ENCODE assay signal across 10 cellular contexts in the genomic region with DNA sequence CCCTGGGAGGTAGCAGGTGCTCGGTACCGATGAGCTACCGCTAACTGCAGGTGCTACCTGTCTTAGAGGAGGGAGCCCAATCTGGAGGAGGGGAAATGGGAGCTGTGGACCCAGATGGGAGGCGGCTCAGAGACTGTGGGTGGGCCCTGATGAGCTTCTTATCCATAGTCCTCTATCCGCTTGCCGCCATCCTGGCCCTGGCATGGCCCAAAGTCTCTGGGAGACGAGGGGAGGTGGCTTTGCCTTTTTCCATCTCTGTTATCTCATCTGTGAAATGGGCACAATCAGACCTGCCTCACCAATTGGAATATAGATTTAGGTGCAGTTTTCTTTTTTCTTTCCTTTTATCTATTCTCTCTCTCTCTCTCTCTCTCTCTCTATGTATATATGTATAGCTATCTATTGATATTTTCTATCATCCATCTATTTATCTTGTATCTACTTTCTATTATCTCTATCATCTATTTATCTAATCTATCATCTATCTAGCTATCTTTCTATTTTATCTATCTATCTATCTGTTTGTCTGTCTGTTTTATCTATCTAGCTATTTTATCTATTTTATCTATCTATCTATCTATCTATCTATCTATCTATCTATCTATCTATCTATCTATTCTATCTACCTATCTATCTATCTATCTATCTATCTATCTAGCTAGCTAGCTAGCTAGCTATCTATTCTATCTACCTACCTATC.
DNase-seq lines count a peak whose midpoint lies in the region; ATAC-seq and TF ChIP-seq lines count a peak whose summit lies in the region.
"Had no signal": no experiment of that assay in that cellular context is flagged by ENCODE, and none has a peak within 500 bp of the region (broad histone marks: within the 10 kb centered on the region; RNA-seq: fewer than 3 reads in every experiment).

No MANE protein-coding gene starts in this region.

- H3K4me3 Mint-ChIP-seq in stimulated activated naive CD8-positive, alpha-beta T cell treated with anti-CD3 and anti-CD28 coated beads, Interleukin-15, Interleukin-2, amounts not matched to agents 100 ng/mL and 50 ng/mL, for 24 hours, result no peak overlapping the region

- H3K9me3 ChIP-seq in duodenal mucosa (ENCODE audit: control insufficient read depth in 1 of 2, low read length in 2 of 2) (no peaks in the 10 kb centered on the region), neutrophil (no peaks in the 10 kb centered on the region)

- ATAC-seq in stimulated activated naive CD8-positive, alpha-beta T cell treated with anti-CD3 and anti-CD28 coated beads, Interleukin-15, Interleukin-2, amounts not matched to agents 100 U/mL and 50 U/mL, for 24 hours, result no peak
- ATAC-seq in HG03196 (IDR thresholded peaks at IDR 0.05; ENCODE audit: unreplicated experiment) (no peak), HG03025 (IDR thresholded peaks at IDR 0.05; ENCODE audit: low FRiP score, unreplicated experiment) (no peak)

- no peaks in the 10 kb centered on the region for H3K27me3 ChIP-seq in duodenal mucosa (ENCODE audit: control insufficient read depth in 1 of 2, insufficient read depth in 2 of 2, low read length in 2 of 2)
- H3K27me3 ChIP-seq in neutrophil, result no peaks in the 10 kb centered on the region

- peak overlapping the region; percentile 8 for H3K27ac ChIP-seq in duodenal mucosa (ENCODE audit: low read depth, low read length)
- H3K27ac ChIP-seq in neutrophil, result peak overlapping the region; percentile 97

- H3K4me3 ChIP-seq in duodenal mucosa (ENCODE audit: low read depth in 1 of 2, low read length in 2 of 2) (no peak overlapping the region), neutrophil (ENCODE audit: low read depth in 1 of 2, low read length in 1 of 2) (peak overlapping the region; percentile 67 to 88)

- no peak for DNase-seq in stimulated activated naive CD8-positive, alpha-beta T cell treated with anti-CD3 and anti-CD28 coated beads, Interleukin-15, Interleukin-2, amounts not matched to agents 100 U/mL and 50 U/mL, for 24 hours
- DNase-seq in MV-4-11 (lab: John Stamatoyannopoulos, UW), result no peak
- no peak for DNase-seq in D341Med (ENCODE audit: low spot score)
- DNase-seq: NCI-H1694; NK-92 treated with Interleukin-12 subunit alpha and Interleukin-12 subunit beta, amount 100 ng/mL, for 24 hours had no signal

- H3K4me1 Mint-ChIP-seq in stimulated activated naive CD8-positive, alpha-beta T cell treated with anti-CD3 and anti-CD28 coated beads, Interleukin-15, Interleukin-2, amounts not matched to agents 100 ng/mL and 50 ng/mL, for 24 hours (ENCODE audit: low read depth), result peaks cover 80% of the 10 kb centered on the region

- no peak overlapping the region for H3K9ac ChIP-seq in duodenal mucosa (ENCODE audit: low read depth in 1 of 2, low read length in 2 of 2)

- H3K27me3 Mint-ChIP-seq in stimulated activated naive CD8-positive, alpha-beta T cell treated with anti-CD3 and anti-CD28 coated beads, Interleukin-15, Interleukin-2, amounts not matched to agents 100 ng/mL and 50 ng/mL, for 24 hours, result no peaks in the 10 kb centered on the region

- H3K4me1 ChIP-seq in duodenal mucosa (ENCODE audit: control insufficient read depth in 1 of 2, insufficient read depth in 2 of 2, low read length in 2 of 2), result peaks cover 43 to 48% of the 10 kb centered on the region in 2 donors
- peaks cover 99 to 100% of the 10 kb centered on the region in 2 experiments for H3K4me1 ChIP-seq in neutrophil (ENCODE audit: control insufficient read depth in 1 of 2, insufficient read depth in 1 of 2, low read depth in 1 of 2, low read length in 1 of 2)

- H3K36me3 ChIP-seq in duodenal mucosa (ENCODE audit: control insufficient read depth in 1 of 2, insufficient read depth in 2 of 2, low read length in 2 of 2) (no peaks in the 10 kb centered on the region), neutrophil (peaks cover 50% of the 10 kb centered on the region)

- peak overlapping the region; percentile 51 for H3K27ac Mint-ChIP-seq in stimulated activated naive CD8-positive, alpha-beta T cell treated with anti-CD3 and anti-CD28 coated beads, Interleukin-15, Interleukin-2, amounts not matched to agents 100 ng/mL and 50 ng/mL, for 24 hours

- peaks cover 54% of the 10 kb centered on the region for H3K36me3 Mint-ChIP-seq in stimulated activated naive CD8-positive, alpha-beta T cell treated with anti-CD3 and anti-CD28 coated beads, Interleukin-15, Interleukin-2, amounts not matched to agents 100 ng/mL and 50 ng/mL, for 24 hours (ENCODE audit: low read depth)

- no peak for TF ChIP-seq CTCF in neutrophil (IDR thresholded peaks at IDR 0.05)

- H3K9me3 Mint-ChIP-seq in stimulated activated naive CD8-positive, alpha-beta T cell treated with anti-CD3 and anti-CD28 coated beads, Interleukin-15, Interleukin-2, amounts not matched to agents 100 ng/mL and 50 ng/mL, for 24 hours, result no peaks in the 10 kb centered on the region

Comparison
In these comparisons a context has a peak if more than half of its experiments do, and no peak if none do; other contexts are left out.
1. H3K4me3 ChIP-seq: peak in neutrophil (2 of 2); none in duodenal mucosa (0 of 2).